Comparison of ENCODE assay signal across 8 cellular contexts in genomic region chr11:33160147-33160546, GRCh38. TPM values are rescaled to one million over a fixed set of nuclear protein-coding genes. Genes with fewer than 3 reads are reported as not detected.
DNase-seq lines count a peak whose midpoint lies in the region; ATAC-seq and TF ChIP-seq lines count a peak whose summit lies in the region.

No MANE protein-coding gene starts in this region.

- peak overlapping the region; percentile 96 for H3K4me3 ChIP-seq in AG04449 (ENCODE audit: low read depth, low read length)
- peak overlapping the region; percentile 88 for H3K4me3 ChIP-seq in GM23338
- peak overlapping the region; percentile 100 for H3K4me3 ChIP-seq in endocrine pancreas (ENCODE audit: control insufficient read depth, insufficient read depth, low read length)

- no peak for TF ChIP-seq CTCF in AG04449 (IDR thresholded peaks at IDR 0.05; ENCODE audit: insufficient read depth, low read length, missing control alignments)
- no peak for TF ChIP-seq CTCF in GM23338 (conservative IDR thresholded peaks at IDR 0.05; ENCODE audit: low read depth in 2 of 2)
- no peak for TF ChIP-seq CTCF in nephron (IDR thresholded peaks at IDR 0.05; ENCODE audit: unreplicated experiment in 3 of 3)

- peak overlapping the region; percentile 86 for H3K4me2 ChIP-seq in GM23338

- H3K27ac Mint-ChIP-seq in GM23338 (peak overlapping the region; percentile 99), nephron (peak overlapping the region; percentile 54 to 99 (median 98))

- H2AFZ ChIP-seq in GM23338 = no peak overlapping the region

- H3K9me2 ChIP-seq in GM23338 (ENCODE audit: insufficient read depth) = no peaks in the 10 kb centered on the region

- H3K36me3 Mint-ChIP-seq in GM23338 (ENCODE audit: low read depth) = peaks cover 51% of the 10 kb centered on the region
- H3K36me3 Mint-ChIP-seq in nephron (ENCODE audit: low read depth) = peaks cover 31% of the 10 kb centered on the region

- ATAC-seq in GM23338 = no peak
- ATAC-seq in HG03460 (IDR thresholded peaks at IDR 0.05; ENCODE audit: unreplicated experiment) = no peak
- ATAC-seq in HG02678 (IDR thresholded peaks at IDR 0.05; ENCODE audit: unreplicated experiment) = no peak

- no peak for DNase-seq in AG04449 (ENCODE audit: low read depth, low spot score)
- DNase-seq in GM23338 (ENCODE audit: low spot score) = peak; percentile 54
- peak; percentile 34 for DNase-seq in RPMI7951 (ENCODE audit: low read depth)
- DNase-seq in HK-2 (ENCODE audit: unreplicated experiment) = no peak

- H3K9me3 ChIP-seq in endocrine pancreas (ENCODE audit: control insufficient read depth, low read length) = no peaks in the 10 kb centered on the region

- peaks cover 8% of the 10 kb centered on the region for H3K27me3 Mint-ChIP-seq in GM23338 (ENCODE audit: insufficient read depth, low read depth, poor library complexity)
- no peaks in the 10 kb centered on the region for H3K27me3 Mint-ChIP-seq in nephron (ENCODE audit: low read depth)

- H3K36me3 ChIP-seq in GM23338 (ENCODE audit: insufficient read depth) (no peaks in the 10 kb centered on the region), endocrine pancreas (ENCODE audit: control insufficient read depth, insufficient read depth, low read length) (no peaks in the 10 kb centered on the region)

- peak overlapping the region; percentile 19 for H3K9ac ChIP-seq in endocrine pancreas (ENCODE audit: control insufficient read depth, insufficient read depth, low read length)

- H3K79me2 ChIP-seq in GM23338 (replicated peaks; ENCODE audit: insufficient read depth) = peaks cover 75% of the 10 kb centered on the region

- H3K4me1 ChIP-seq in GM23338 (ENCODE audit: insufficient read depth) (peaks cover 28% of the 10 kb centered on the region), endocrine pancreas (ENCODE audit: control insufficient read depth, insufficient read depth, low read length) (peaks cover 12% of the 10 kb centered on the region)

- H3K4me3 Mint-ChIP-seq in GM23338 (peak overlapping the region; percentile 97), nephron (peak overlapping the region; percentile 99 to 100 (median 100))

- H3K27me3 ChIP-seq in GM23338 (ENCODE audit: insufficient read depth) (no peaks in the 10 kb centered on the region), endocrine pancreas (ENCODE audit: control insufficient read depth, insufficient read depth, low read length) (no peaks in the 10 kb centered on the region)

- peaks cover 41% of the 10 kb centered on the region for H4K20me1 ChIP-seq in GM23338 (replicated peaks; ENCODE audit: insufficient read depth)

- POLR2A ChIA-PET in AG04449 (lab: Yijun Ruan, JAX) = interaction anchor here (1.2 kb wide), 1 partner anchor 12 kb away, joined by 3 read pairs; no protein-coding TSS in a partner anchor

- H3F3A ChIP-seq in GM23338 (replicated peaks; ENCODE audit: low read depth) = no peaks in the 10 kb centered on the region

- H3K27ac ChIP-seq in GM23338 (ENCODE audit: low read depth) = peak overlapping the region; percentile 82

- H3K9me3 Mint-ChIP-seq in GM23338 (peaks cover 9% of the 10 kb centered on the region; the same call in 2 of the 3 replicates), nephron (no peaks in the 10 kb centered on the region)

- H3K4me1 Mint-ChIP-seq in GM23338 (peaks cover 33% of the 10 kb centered on the region), nephron (peaks cover 56% of the 10 kb centered on the region)

- CTCF ChIA-PET in AG04449 (lab: Yijun Ruan, JAX) = interaction anchor here (0.9 to 3.9 kb wide), 4 partner anchors 10 to 512 kb away, joined by 3 to 20 read pairs (median 4); no protein-coding TSS in a partner anchor

TF ChIP-seq in GM23338, 12 proteins besides CTCF, POLR2A, EP300 and RAD21:
- no peak for TF ChIP-seq NANOG (IDR thresholded peaks at IDR 0.05; ENCODE audit: borderline replicate concordance)
- TF ChIP-seq JUNB (IDR thresholded peaks at IDR 0.05; ENCODE audit: unreplicated experiment) = no peak

RNA-seq across cellular contexts. Expression of gene CSTF3, which starts 1.1 kb away (rescaled TPM):
- 72.7 and 83.2 TPM in 2 replicates for total RNA-seq in GM23338 (2014; rRNA removed; shearing (Covaris generic))
- polyA plus RNA-seq in GM23338 (2016; fragmentation: Nextera tagmentation; extraction: Ambion mirVana) = 151 and 158 TPM in 2 replicates
- 19.6 and 27.5 TPM in 2 replicates for total RNA-seq in RPMI7951 (2014; rRNA removed; shearing (Covaris generic))

Comparison
In these comparisons a context has a peak if more than half of its experiments do, and no peak if none do; other contexts are left out.
1. DNase-seq: peak in GM23338 (single experiment) and RPMI7951 (single experiment); none in AG04449 (single experiment) and HK-2 (single experiment).
2. Peak in every context shown above with its lines, with median percentiles within 50 percentile points of each other: H3K4me3 ChIP-seq.